ENCODE assay signal across 1 cellular context in genomic region chr4:6893449-6894085, GRCh38.
A peak's percentile ranks its signal among the peaks of the same experiment; 100 is the strongest.
TF ChIP-seq lines count a peak whose summit lies in the region.

No MANE protein-coding gene starts in this region.

TF ChIP-seq in HepG2, 621 proteins besides CTCF, POLR2A, EP300 and RAD21 (continued from another document and continues in another):
- peak; percentile 95 for TF ChIP-seq MIER3 (CRISPR knock-in tag; IDR thresholded peaks at IDR 0.05; ENCODE audit: borderline replicate concordance)
- TF ChIP-seq SRSF9 (IDR thresholded peaks at IDR 0.05; ENCODE audit: borderline replicate concordance, insufficient read depth, low read depth, low read length, poor library complexity, severe bottlenecking): no peak
- TF ChIP-seq ZNF460 (CRISPR knock-in tag; IDR thresholded peaks at IDR 0.05; ENCODE audit: borderline replicate concordance): no peak; the same call in 1 of the 2 replicates
- no peak for TF ChIP-seq ZNF562 (CRISPR knock-in tag; IDR thresholded peaks at IDR 0.05; ENCODE audit: borderline replicate concordance)
- TF ChIP-seq ONECUT2 (CRISPR knock-in tag; IDR thresholded peaks at IDR 0.05): no peak; the same call in 1 of the 2 replicates
- no peak for TF ChIP-seq ZNF761 (CRISPR knock-in tag; conservative IDR thresholded peaks at IDR 0.05)
- peak; percentile 95 for TF ChIP-seq TGIF2 (CRISPR knock-in tag; IDR thresholded peaks at IDR 0.05)
- TF ChIP-seq U2AF1 (optimal IDR thresholded peaks at IDR 0.05; ENCODE audit: low read depth, low read length): no peak
- TF ChIP-seq ZNF597 (CRISPR knock-in tag; IDR thresholded peaks at IDR 0.05): no peak
- TF ChIP-seq ZNF20 (CRISPR knock-in tag; IDR thresholded peaks at IDR 0.05): no peak
- TF ChIP-seq NFRKB (IDR thresholded peaks at IDR 0.05): no peak; the same call in 1 of the 2 replicates
- TF ChIP-seq ZNF121 (CRISPR knock-in tag; IDR thresholded peaks at IDR 0.05): no peak
- no peak; the same call in 1 of the 2 replicates for TF ChIP-seq ZNF691 (CRISPR knock-in tag; IDR thresholded peaks at IDR 0.05; ENCODE audit: borderline replicate concordance, low read depth)
- TF ChIP-seq FOXA1 (IDR thresholded peaks at IDR 0.05): no peak
- peak; percentile 77 for TF ChIP-seq FOXA1 (CRISPR knock-in tag; IDR thresholded peaks at IDR 0.05)
- peak; percentile 70; the same call in 1 of the 2 replicates for TF ChIP-seq ZNF414 (CRISPR knock-in tag; IDR thresholded peaks at IDR 0.05)
- TF ChIP-seq CERS6 (CRISPR knock-in tag; IDR thresholded peaks at IDR 0.05): no peak
- TF ChIP-seq PAX8 (CRISPR knock-in tag; IDR thresholded peaks at IDR 0.05; ENCODE audit: borderline replicate concordance): no peak
- no peak for TF ChIP-seq ZNF619 (CRISPR knock-in tag; IDR thresholded peaks at IDR 0.05)
- TF ChIP-seq ZNF704 (CRISPR knock-in tag; IDR thresholded peaks at IDR 0.05; ENCODE audit: borderline replicate concordance): no peak
- peak; percentile 84 for TF ChIP-seq ZNF644 (CRISPR knock-in tag; IDR thresholded peaks at IDR 0.05; ENCODE audit: low read depth)
- TF ChIP-seq ZFP36 (IDR thresholded peaks at IDR 0.05; ENCODE audit: borderline replicate concordance, low read depth, low read length, partially characterized antibody): no peak
- no peak for TF ChIP-seq SNRNP70 (IDR thresholded peaks at IDR 0.05; ENCODE audit: low read depth, low read length)
- TF ChIP-seq ZNF709 (CRISPR knock-in tag; IDR thresholded peaks at IDR 0.05): peak; percentile 82; the same call in 1 of the 2 replicates
- TF ChIP-seq ZNF512 (CRISPR knock-in tag; IDR thresholded peaks at IDR 0.05): no peak
- peak; percentile 93 for TF ChIP-seq MAFF (IDR thresholded peaks at IDR 0.05; ENCODE audit: low read depth, low read length)
- no peak for TF ChIP-seq KDM1A (CRISPR knock-in tag; IDR thresholded peaks at IDR 0.05)
- TF ChIP-seq CREB1 (IDR thresholded peaks at IDR 0.05): 0 out of 2 replicates have a peak, but pooled peaks have one; percentile 7
- peak; percentile 84 for TF ChIP-seq CREB1 (CRISPR knock-in tag; IDR thresholded peaks at IDR 0.05)
- peak; percentile 90 for TF ChIP-seq DNMT3B (CRISPR knock-in tag; conservative IDR thresholded peaks at IDR 0.05)
- peak; percentile 93 for TF ChIP-seq CEBPG (CRISPR knock-in tag; IDR thresholded peaks at IDR 0.05)
- peak; percentile 94 for TF ChIP-seq HBP1 (CRISPR knock-in tag; IDR thresholded peaks at IDR 0.05; ENCODE audit: low read depth)
- no peak; the same call in 1 of the 2 replicates for TF ChIP-seq JUNB (CRISPR knock-in tag; IDR thresholded peaks at IDR 0.05; ENCODE audit: borderline replicate concordance)
- TF ChIP-seq ZFX (CRISPR knock-in tag; IDR thresholded peaks at IDR 0.05; ENCODE audit: low read depth): peak; percentile 86
- TF ChIP-seq FOXP4 (CRISPR knock-in tag; IDR thresholded peaks at IDR 0.05): peak; percentile 91
- TF ChIP-seq RCOR2 (CRISPR knock-in tag; IDR thresholded peaks at IDR 0.05): no peak; the same call in 1 of the 2 replicates
- peak; percentile 82 for TF ChIP-seq TFDP2 (CRISPR knock-in tag; IDR thresholded peaks at IDR 0.05)
- TF ChIP-seq KMT2A (CRISPR knock-in tag; IDR thresholded peaks at IDR 0.05): no peak
- TF ChIP-seq ZNF282 (IDR thresholded peaks at IDR 0.05; ENCODE audit: partially characterized antibody): no peak
- TF ChIP-seq NFIB (CRISPR knock-in tag; IDR thresholded peaks at IDR 0.05; ENCODE audit: borderline replicate concordance): no peak
- TF ChIP-seq DR1 (CRISPR knock-in tag; IDR thresholded peaks at IDR 0.05): peak; percentile 54; the same call in 1 of the 2 replicates
- TF ChIP-seq SAFB2 (CRISPR knock-in tag; IDR thresholded peaks at IDR 0.05; ENCODE audit: borderline replicate concordance, low read depth): no peak
- no peak; the same call in 1 of the 2 replicates for TF ChIP-seq KDM3A (CRISPR knock-in tag; IDR thresholded peaks at IDR 0.05; ENCODE audit: low read depth)
- TF ChIP-seq ZNF234 (CRISPR knock-in tag; conservative IDR thresholded peaks at IDR 0.05): no peak
- TF ChIP-seq HIC2 (CRISPR knock-in tag; IDR thresholded peaks at IDR 0.05; ENCODE audit: low read depth): peak; percentile 78; the same call in 1 of the 2 replicates
- TF ChIP-seq RFXANK (CRISPR knock-in tag; IDR thresholded peaks at IDR 0.05): no peak
- TF ChIP-seq ZNF12 (CRISPR knock-in tag; IDR thresholded peaks at IDR 0.05): peak; percentile 75; the same call in 1 of the 2 replicates
- TF ChIP-seq ZBTB10 (CRISPR knock-in tag; IDR thresholded peaks at IDR 0.05; ENCODE audit: borderline replicate concordance): no peak
- no peak for TF ChIP-seq PTBP1 (IDR thresholded peaks at IDR 0.05; ENCODE audit: low read depth, low read length, poor library complexity, severe bottlenecking)
- 0 out of 2 replicates have a peak, but pooled peaks have one; percentile 32 for TF ChIP-seq ZNF256 (CRISPR knock-in tag; conservative IDR thresholded peaks at IDR 0.05)
- peak; percentile 89 for TF ChIP-seq BCL6 (CRISPR knock-in tag; IDR thresholded peaks at IDR 0.05)
- no peak for TF ChIP-seq ADNP (CRISPR knock-in tag; IDR thresholded peaks at IDR 0.05)
- TF ChIP-seq CENPX (CRISPR knock-in tag; IDR thresholded peaks at IDR 0.05): no peak
- TF ChIP-seq ZSCAN25 (CRISPR knock-in tag; IDR thresholded peaks at IDR 0.05): peak; percentile 67; the same call in 1 of the 2 replicates
- TF ChIP-seq ZNF614 (CRISPR knock-in tag; IDR thresholded peaks at IDR 0.05; ENCODE audit: borderline replicate concordance): no peak; the same call in none of the 2 replicates
- TF ChIP-seq THYN1 (CRISPR knock-in tag; IDR thresholded peaks at IDR 0.05; ENCODE audit: borderline replicate concordance, low read depth): no peak
